Comparison of ENCODE assay signal across 8 cellular contexts in the genomic region with DNA sequence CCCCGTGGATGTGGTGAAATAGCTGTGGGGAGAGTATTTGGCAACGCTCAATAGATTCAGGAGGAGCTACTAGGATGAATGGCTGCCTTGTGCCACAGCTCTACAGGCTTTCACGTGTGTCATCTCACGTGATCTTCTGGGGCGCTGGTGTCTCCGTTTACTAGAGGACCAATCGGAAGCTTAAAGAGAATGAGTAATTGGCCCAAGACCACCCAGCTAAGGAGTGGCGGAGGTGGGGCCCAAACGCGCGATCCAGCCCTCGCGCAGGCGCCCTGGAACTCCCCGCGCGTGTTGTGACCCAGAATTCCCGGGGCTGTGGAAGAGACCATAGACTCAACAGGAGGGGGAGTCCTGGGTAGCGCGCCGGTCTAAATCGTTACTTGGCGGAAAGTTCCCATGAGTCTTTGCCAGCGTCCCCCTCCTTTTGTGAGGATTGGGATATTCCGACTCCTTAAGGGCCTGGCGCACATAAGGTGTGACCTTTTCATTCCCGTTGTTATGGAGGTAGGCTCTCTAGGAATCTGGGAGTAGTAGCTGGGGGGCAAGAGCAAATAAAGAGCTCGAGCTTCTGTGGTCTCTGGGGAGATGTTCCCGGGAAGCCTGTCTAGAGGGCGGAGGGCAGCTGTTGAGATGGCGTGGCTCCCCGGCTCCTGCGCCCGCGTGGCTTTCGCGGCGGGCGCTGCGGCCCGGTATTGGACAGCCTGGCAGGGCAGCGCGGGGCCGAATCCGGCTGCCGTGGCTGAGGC. TPM values are rescaled to one million over a fixed set of nuclear protein-coding genes. Genes with fewer than 3 reads are reported as not detected.
DNase-seq lines count a peak whose midpoint lies in the region; ATAC-seq and TF ChIP-seq lines count a peak whose summit lies in the region.

No MANE protein-coding gene starts in this region.

- H3K27ac ChIP-seq in SK-N-SH (ENCODE audit: low read depth in 2 of 2, low read length in 1 of 2) (peak overlapping the region; percentile 76 to 88), temporal lobe (ENCODE audit: low read depth, low read length) (peak overlapping the region; percentile 97)

- peak overlapping the region; percentile 99 to 100 for H3K27ac Mint-ChIP-seq in activated naive CD4-positive, alpha-beta T cell treated with anti-CD3 and anti-CD28 coated beads, Interleukin-2, amount 50 U/mL, for 72 hours

- H3K4me1 ChIP-seq in SK-N-SH (ENCODE audit: control insufficient read depth in 1 of 2, insufficient read depth in 2 of 2, low read depth in 1 of 2, low read length in 1 of 2): peaks cover 25 to 30% of the 10 kb centered on the region in 2 experiments; a peak in 3 of 4 replicates

- WGBS in SK-N-SH (ENCODE audit: low lambda C conversion rate): under 1% methylated on average over 29 of the region's 46 CpGs

- no peaks in the 10 kb centered on the region for H3K9me3 Mint-ChIP-seq in activated naive CD4-positive, alpha-beta T cell treated with anti-CD3 and anti-CD28 coated beads, Interleukin-2, amount 50 U/mL, for 72 hours

- peaks cover 43% of the 10 kb centered on the region for H4K20me1 ChIP-seq in SK-N-SH (ENCODE audit: insufficient read depth)

- H3K9ac ChIP-seq in SK-N-SH: peak overlapping the region; percentile 96

- H3K36me3 ChIP-seq in SK-N-SH (replicated peaks in 1 of 2; ENCODE audit: control insufficient read depth in 1 of 2, insufficient read depth in 2 of 2, low read length in 1 of 2): peaks cover 36 to 37% of the 10 kb centered on the region in 2 experiments

- H3K27me3 ChIP-seq in SK-N-SH (ENCODE audit: insufficient read depth): no peaks in the 10 kb centered on the region

- no peaks in the 10 kb centered on the region for H3K9me3 ChIP-seq in SK-N-SH

- H3K4me3 ChIP-seq in SK-N-SH (ENCODE audit: low read depth in 2 of 2, low read length in 1 of 2): peak overlapping the region; percentile 87 to 98

- TF ChIP-seq CTCF in GM10248 (IDR thresholded peaks at IDR 0.05; ENCODE audit: control extremely low read depth, extremely low read depth, low read depth, missing control alignments) (no peak), SK-N-SH (IDR thresholded peaks at IDR 0.05) (no peak)

- peak in 1 of 2 experiments; percentile 65; a peak in 1 of 4 replicates for TF ChIP-seq EP300 in SK-N-SH (IDR thresholded peaks at IDR 0.05; ENCODE audit: borderline replicate concordance in 1 of 2, low read depth in 1 of 2, low read length in 1 of 2)

- peak; percentile 81 for ATAC-seq in HG02610 (IDR thresholded peaks at IDR 0.05; ENCODE audit: unreplicated experiment)
- peak; percentile 91 to 92 for ATAC-seq in activated naive CD4-positive, alpha-beta T cell treated with anti-CD3 and anti-CD28 coated beads, Interleukin-2, amount 50 U/mL, for 72 hours

- H3K9me2 ChIP-seq in SK-N-SH: no peaks in the 10 kb centered on the region

- H3F3A ChIP-seq in SK-N-SH (replicated peaks; ENCODE audit: insufficient read depth): peaks cover 30% of the 10 kb centered on the region

- peak overlapping the region; percentile 77 for H2AFZ ChIP-seq in SK-N-SH (ENCODE audit: low read depth)

- peak; percentile 99 for DNase-seq in GM10248 (ENCODE audit: extremely low spot score)
- DNase-seq in NCI-H1092 (lab: John Stamatoyannopoulos, UW): peak; percentile 95
- DNase-seq in SK-N-SH: peak; percentile 99
- peak; percentile 92 to 98 for DNase-seq in activated naive CD4-positive, alpha-beta T cell treated with anti-CD3 and anti-CD28 coated beads, Interleukin-2, amount 50 U/mL, for 72 hours (ENCODE audit: low spot score in 2 of 2)
- DNase-seq in glomerular visceral epithelial cell (ENCODE audit: extremely low spot score): peak; percentile 100
- peak; percentile 95 for DNase-seq in occipital lobe (lab: John Stamatoyannopoulos, UW)

- peak overlapping the region; percentile 93 for H3K4me2 ChIP-seq in SK-N-SH

- H3K79me2 ChIP-seq in SK-N-SH (ENCODE audit: insufficient read depth): peaks cover 46% of the 10 kb centered on the region

- CTCF ChIA-PET in GM10248 (lab: Yijun Ruan, JAX): interaction anchor here (0.7 to 7.3 kb wide), 12 partner anchors 10 to 83 kb away, joined by 3 to 73 read pairs (median 4); a partner anchor contains a TSS
- CTCF ChIA-PET in SK-N-SH (lab: Yijun Ruan, JAX): interaction anchor here (0.8 to 33.7 kb wide), 7 partner anchors 11 to 82 kb away, joined by 3 to 746 read pairs (median 6); no protein-coding TSS in a partner anchor

- POLR2A ChIA-PET in GM10248 (lab: Yijun Ruan, JAX) (interaction anchor here (0.6 to 2.7 kb wide), 22 partner anchors 9 to 1139 kb away, joined by 3 to 55 read pairs (median 4); a partner anchor contains a TSS), SK-N-SH (lab: Yijun Ruan, JAX) (interaction anchor here (0.9 to 2.1 kb wide), 22 partner anchors 10 to 146 kb away, joined by 3 to 25 read pairs (median 5); a partner anchor contains a TSS)

- H3K36me3 Mint-ChIP-seq in activated naive CD4-positive, alpha-beta T cell treated with anti-CD3 and anti-CD28 coated beads, Interleukin-2, amount 50 U/mL, for 72 hours: peaks cover 43 to 52% of the 10 kb centered on the region in 2 donors

- no peak for TF ChIP-seq RAD21 in SK-N-SH (IDR thresholded peaks at IDR 0.05; ENCODE audit: low read length)

TF ChIP-seq in SK-N-SH, 30 proteins besides CTCF, POLR2A, EP300 and RAD21 (continues in another document):
- TF ChIP-seq EZH2phosphoT487 (IDR thresholded peaks at IDR 0.05; ENCODE audit: borderline replicate concordance, low read depth): no peak
- TF ChIP-seq, protein P1, sequence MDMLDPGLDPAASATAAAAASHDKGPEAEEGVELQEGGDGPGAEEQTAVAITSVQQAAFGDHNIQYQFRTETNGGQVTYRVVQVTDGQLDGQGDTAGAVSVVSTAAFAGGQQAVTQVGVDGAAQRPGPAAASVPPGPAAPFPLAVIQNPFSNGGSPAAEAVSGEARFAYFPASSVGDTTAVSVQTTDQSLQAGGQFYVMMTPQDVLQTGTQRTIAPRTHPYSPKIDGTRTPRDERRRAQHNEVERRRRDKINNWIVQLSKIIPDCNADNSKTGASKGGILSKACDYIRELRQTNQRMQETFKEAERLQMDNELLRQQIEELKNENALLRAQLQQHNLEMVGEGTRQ (IDR thresholded peaks at IDR 0.05; ENCODE audit: borderline replicate concordance, low read depth, low read length): peak; percentile 76
- TF ChIP-seq, protein P2, sequence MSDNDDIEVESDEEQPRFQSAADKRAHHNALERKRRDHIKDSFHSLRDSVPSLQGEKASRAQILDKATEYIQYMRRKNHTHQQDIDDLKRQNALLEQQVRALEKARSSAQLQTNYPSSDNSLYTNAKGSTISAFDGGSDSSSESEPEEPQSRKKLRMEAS (IDR thresholded peaks at IDR 0.05; ENCODE audit: low read depth): peak; percentile 93
- peak; percentile 53; the same call in 1 of the 2 replicates for TF ChIP-seq RCOR1 (IDR thresholded peaks at IDR 0.05; ENCODE audit: low read length)
- peak; percentile 1; the same call in 1 of the 2 replicates for TF ChIP-seq GABPA (IDR thresholded peaks at IDR 0.05; ENCODE audit: low read depth)
- TF ChIP-seq TAF1 (IDR thresholded peaks at IDR 0.05; ENCODE audit: borderline replicate concordance, low read depth, low read length): peak; percentile 98
- peak; percentile 91 for TF ChIP-seq MXI1 (IDR thresholded peaks at IDR 0.05; ENCODE audit: low read depth, low read length)
- TF ChIP-seq, protein P3, sequence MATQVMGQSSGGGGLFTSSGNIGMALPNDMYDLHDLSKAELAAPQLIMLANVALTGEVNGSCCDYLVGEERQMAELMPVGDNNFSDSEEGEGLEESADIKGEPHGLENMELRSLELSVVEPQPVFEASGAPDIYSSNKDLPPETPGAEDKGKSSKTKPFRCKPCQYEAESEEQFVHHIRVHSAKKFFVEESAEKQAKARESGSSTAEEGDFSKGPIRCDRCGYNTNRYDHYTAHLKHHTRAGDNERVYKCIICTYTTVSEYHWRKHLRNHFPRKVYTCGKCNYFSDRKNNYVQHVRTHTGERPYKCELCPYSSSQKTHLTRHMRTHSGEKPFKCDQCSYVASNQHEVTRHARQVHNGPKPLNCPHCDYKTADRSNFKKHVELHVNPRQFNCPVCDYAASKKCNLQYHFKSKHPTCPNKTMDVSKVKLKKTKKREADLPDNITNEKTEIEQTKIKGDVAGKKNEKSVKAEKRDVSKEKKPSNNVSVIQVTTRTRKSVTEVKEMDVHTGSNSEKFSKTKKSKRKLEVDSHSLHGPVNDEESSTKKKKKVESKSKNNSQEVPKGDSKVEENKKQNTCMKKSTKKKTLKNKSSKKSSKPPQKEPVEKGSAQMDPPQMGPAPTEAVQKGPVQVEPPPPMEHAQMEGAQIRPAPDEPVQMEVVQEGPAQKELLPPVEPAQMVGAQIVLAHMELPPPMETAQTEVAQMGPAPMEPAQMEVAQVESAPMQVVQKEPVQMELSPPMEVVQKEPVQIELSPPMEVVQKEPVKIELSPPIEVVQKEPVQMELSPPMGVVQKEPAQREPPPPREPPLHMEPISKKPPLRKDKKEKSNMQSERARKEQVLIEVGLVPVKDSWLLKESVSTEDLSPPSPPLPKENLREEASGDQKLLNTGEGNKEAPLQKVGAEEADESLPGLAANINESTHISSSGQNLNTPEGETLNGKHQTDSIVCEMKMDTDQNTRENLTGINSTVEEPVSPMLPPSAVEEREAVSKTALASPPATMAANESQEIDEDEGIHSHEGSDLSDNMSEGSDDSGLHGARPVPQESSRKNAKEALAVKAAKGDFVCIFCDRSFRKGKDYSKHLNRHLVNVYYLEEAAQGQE (IDR thresholded peaks at IDR 0.05; ENCODE audit: low read depth, low read length): peak; percentile 63
- peak; percentile 71; the same call in 1 of the 2 replicates for TF ChIP-seq JUND (IDR thresholded peaks at IDR 0.05)
- TF ChIP-seq FOXM1 (IDR thresholded peaks at IDR 0.05; ENCODE audit: low read depth): no peak

RNA-seq across cellular contexts. Expression of a gene that starts 23.4 kb away (rescaled TPM):
- polyA plus RNA-seq in SK-N-SH (2012; rRNA removed): 10.5 and 11.0 TPM in 2 replicates
- polyA plus RNA-seq in SK-N-SH (2012; cell fraction: cytosol; rRNA removed): 4.3 and 5.9 TPM in 2 replicates
- polyA plus RNA-seq in SK-N-SH (2012; cell fraction: nucleus; rRNA removed): 10.6 and 16.4 TPM in 2 replicates
- total RNA-seq in activated naive CD4-positive, alpha-beta T cell treated with anti-CD3 and anti-CD28 coated beads, Interleukin-2, amount 50 U/mL, for 72 hours: 10 to 100 TPM; 29.1 to 42.0 TPM
- total RNA-seq in occipital lobe: 2.0 TPM
- total RNA-seq in temporal lobe: 0.98 TPM

RNA-seq across cellular contexts. Expression of a gene that starts 53.3 kb away (rescaled TPM):
- 1.2 and 1.3 TPM in 2 replicates for polyA plus RNA-seq in SK-N-SH (2012; rRNA removed)
- 0.60 and 0.71 TPM in 2 replicates for polyA plus RNA-seq in SK-N-SH (2012; cell fraction: cytosol; rRNA removed)
- 1.8 and 2.0 TPM in 2 replicates for polyA plus RNA-seq in SK-N-SH (2012; cell fraction: nucleus; rRNA removed)
- 1 to 10 TPM in 1 of 2 donors, under 1 TPM in 1; 0.41 to 1.4 TPM for total RNA-seq in activated naive CD4-positive, alpha-beta T cell treated with anti-CD3 and anti-CD28 coated beads, Interleukin-2, amount 50 U/mL, for 72 hours
- total RNA-seq in occipital lobe (5.6 TPM), temporal lobe (4.7 TPM)

RNA-seq across cellular contexts. Expression of a gene that starts 57.8 kb away (rescaled TPM):
- polyA plus RNA-seq in SK-N-SH (2012; rRNA removed): 2,465 and 2,693 TPM in 2 replicates
- polyA plus RNA-seq in SK-N-SH (2012; cell fraction: cytosol; rRNA removed): 2,233 and 2,530 TPM in 2 replicates
- polyA plus RNA-seq in SK-N-SH (2012; cell fraction: nucleus; rRNA removed): 1,335 and 1,473 TPM in 2 replicates
- total RNA-seq in activated naive CD4-positive, alpha-beta T cell treated with anti-CD3 and anti-CD28 coated beads, Interleukin-2, amount 50 U/mL, for 72 hours: 1,000 to 10,000 TPM; 1,283 to 1,379 TPM
- total RNA-seq in occipital lobe (972 TPM), temporal lobe (777 TPM)

Comparison
In these comparisons a context has a peak if more than half of its experiments do, and no peak if none do; other contexts are left out.
1. Peak in every context shown above with its lines: DNase-seq, ATAC-seq, H3K4me3 ChIP-seq and H3K27ac ChIP-seq.